9 cellular contexts compared by ENCODE assay signal in genomic region chr1:12511128-12511484, GRCh38.
DNase-seq lines count a peak whose midpoint lies in the region; ATAC-seq and TF ChIP-seq lines count a peak whose summit lies in the region.
"Had no signal": no experiment of that assay in that cellular context is flagged by ENCODE, and none has a peak within 500 bp of the region (broad histone marks: within the 10 kb centered on the region; RNA-seq: fewer than 3 reads in every experiment).

No MANE protein-coding gene starts in this region.

- H3K4me3 Mint-ChIP-seq in stimulated activated naive CD8-positive, alpha-beta T cell treated with anti-CD3 and anti-CD28 coated beads, Interleukin-15, Interleukin-2, amounts not matched to agents 100 ng/mL and 50 ng/mL, for 24 hours = peak overlapping the region; percentile 78
- H3K4me3 Mint-ChIP-seq in effector memory CD8-positive, alpha-beta T cell = peak overlapping the region; percentile 57 to 70
- no peak overlapping the region for H3K4me3 Mint-ChIP-seq in nephron

- H3K27ac Mint-ChIP-seq in stimulated activated naive CD8-positive, alpha-beta T cell treated with anti-CD3 and anti-CD28 coated beads, Interleukin-15, Interleukin-2, amounts not matched to agents 100 ng/mL and 50 ng/mL, for 24 hours = peak overlapping the region; percentile 100
- H3K27ac Mint-ChIP-seq in effector memory CD8-positive, alpha-beta T cell = peak overlapping the region; percentile 93 to 96
- H3K27ac Mint-ChIP-seq in nephron = peak overlapping the region; percentile 54 to 73 (median 55)

- peaks cover 83% of the 10 kb centered on the region for H3K4me1 Mint-ChIP-seq in stimulated activated naive CD8-positive, alpha-beta T cell treated with anti-CD3 and anti-CD28 coated beads, Interleukin-15, Interleukin-2, amounts not matched to agents 100 ng/mL and 50 ng/mL, for 24 hours (ENCODE audit: low read depth)
- peaks cover 17 to 22% of the 10 kb centered on the region in 2 donors for H3K4me1 Mint-ChIP-seq in effector memory CD8-positive, alpha-beta T cell (ENCODE audit: low read depth in 2 of 2)
- peaks cover 46% of the 10 kb centered on the region for H3K4me1 Mint-ChIP-seq in nephron

- no peak for ATAC-seq in stimulated activated naive CD8-positive, alpha-beta T cell treated with anti-CD3 and anti-CD28 coated beads, Interleukin-15, Interleukin-2, amounts not matched to agents 100 U/mL and 50 U/mL, for 24 hours
- ATAC-seq in effector memory CD8-positive, alpha-beta T cell (replicated peaks) = no peak

- peaks cover 56% of the 10 kb centered on the region for H3K36me3 Mint-ChIP-seq in stimulated activated naive CD8-positive, alpha-beta T cell treated with anti-CD3 and anti-CD28 coated beads, Interleukin-15, Interleukin-2, amounts not matched to agents 100 ng/mL and 50 ng/mL, for 24 hours (ENCODE audit: low read depth)
- peaks cover 9% of the 10 kb centered on the region for H3K36me3 Mint-ChIP-seq in effector memory CD8-positive, alpha-beta T cell (ENCODE audit: insufficient read depth)
- H3K36me3 Mint-ChIP-seq in nephron (ENCODE audit: low read depth) = peaks cover 12% of the 10 kb centered on the region

- POLR2A ChIA-PET in RWPE1 (lab: Yijun Ruan, JAX; ENCODE audit: low non-redundant PET) = no interaction called here

- TF ChIP-seq CTCF in nephron (IDR thresholded peaks at IDR 0.05; ENCODE audit: unreplicated experiment in 3 of 3) = no peak
- no peak for TF ChIP-seq CTCF in RWPE1 (conservative IDR thresholded peaks at IDR 0.05; ENCODE audit: low read depth)

- no peaks in the 10 kb centered on the region for H3K9me3 Mint-ChIP-seq in stimulated activated naive CD8-positive, alpha-beta T cell treated with anti-CD3 and anti-CD28 coated beads, Interleukin-15, Interleukin-2, amounts not matched to agents 100 ng/mL and 50 ng/mL, for 24 hours
- peaks cover 0 to 3% of the 10 kb centered on the region in 2 donors for H3K9me3 Mint-ChIP-seq in effector memory CD8-positive, alpha-beta T cell
- H3K9me3 Mint-ChIP-seq in nephron = no peaks in the 10 kb centered on the region

- no peak for DNase-seq in stimulated activated naive CD8-positive, alpha-beta T cell treated with anti-CD3 and anti-CD28 coated beads, Interleukin-15, Interleukin-2, amounts not matched to agents 100 U/mL and 50 U/mL, for 24 hours
- DNase-seq in effector memory CD8-positive, alpha-beta T cell = no peak
- DNase-seq in mucosa of gallbladder (ENCODE audit: low spot score) (no peak), HK-2 (ENCODE audit: unreplicated experiment) (no peak), cerebellar cortex (ENCODE audit: low spot score) (no peak), RWPE1 (ENCODE audit: low spot score) (no peak)
- DNase-seq: NCI-H1048 had no signal

- H3K27me3 Mint-ChIP-seq in stimulated activated naive CD8-positive, alpha-beta T cell treated with anti-CD3 and anti-CD28 coated beads, Interleukin-15, Interleukin-2, amounts not matched to agents 100 ng/mL and 50 ng/mL, for 24 hours = no peaks in the 10 kb centered on the region
- H3K27me3 Mint-ChIP-seq in effector memory CD8-positive, alpha-beta T cell = no peaks in the 10 kb centered on the region
- no peaks in the 10 kb centered on the region for H3K27me3 Mint-ChIP-seq in nephron (ENCODE audit: low read depth)

- CTCF ChIA-PET in RWPE1 (lab: Yijun Ruan, JAX) = no interaction called here

- no peak overlapping the region for H3K27ac ChIP-seq in RWPE1

Comparison
In these comparisons a context has a peak if more than half of its experiments do, and no peak if none do; other contexts are left out.
1. H3K4me3 Mint-ChIP-seq: peak in stimulated activated naive CD8-positive, alpha-beta T cell treated with anti-CD3 and anti-CD28 coated beads, Interleukin-15, Interleukin-2, amounts not matched to agents 100 ng/mL and 50 ng/mL, for 24 hours (single experiment) and effector memory CD8-positive, alpha-beta T cell (2 of 2); none in nephron (0 of 3).
2. Peak in every context shown above with its lines, with median percentiles within 50 percentile points of each other: H3K27ac Mint-ChIP-seq.